1 cellular context compared by ENCODE assay signal in the genomic region with DNA sequence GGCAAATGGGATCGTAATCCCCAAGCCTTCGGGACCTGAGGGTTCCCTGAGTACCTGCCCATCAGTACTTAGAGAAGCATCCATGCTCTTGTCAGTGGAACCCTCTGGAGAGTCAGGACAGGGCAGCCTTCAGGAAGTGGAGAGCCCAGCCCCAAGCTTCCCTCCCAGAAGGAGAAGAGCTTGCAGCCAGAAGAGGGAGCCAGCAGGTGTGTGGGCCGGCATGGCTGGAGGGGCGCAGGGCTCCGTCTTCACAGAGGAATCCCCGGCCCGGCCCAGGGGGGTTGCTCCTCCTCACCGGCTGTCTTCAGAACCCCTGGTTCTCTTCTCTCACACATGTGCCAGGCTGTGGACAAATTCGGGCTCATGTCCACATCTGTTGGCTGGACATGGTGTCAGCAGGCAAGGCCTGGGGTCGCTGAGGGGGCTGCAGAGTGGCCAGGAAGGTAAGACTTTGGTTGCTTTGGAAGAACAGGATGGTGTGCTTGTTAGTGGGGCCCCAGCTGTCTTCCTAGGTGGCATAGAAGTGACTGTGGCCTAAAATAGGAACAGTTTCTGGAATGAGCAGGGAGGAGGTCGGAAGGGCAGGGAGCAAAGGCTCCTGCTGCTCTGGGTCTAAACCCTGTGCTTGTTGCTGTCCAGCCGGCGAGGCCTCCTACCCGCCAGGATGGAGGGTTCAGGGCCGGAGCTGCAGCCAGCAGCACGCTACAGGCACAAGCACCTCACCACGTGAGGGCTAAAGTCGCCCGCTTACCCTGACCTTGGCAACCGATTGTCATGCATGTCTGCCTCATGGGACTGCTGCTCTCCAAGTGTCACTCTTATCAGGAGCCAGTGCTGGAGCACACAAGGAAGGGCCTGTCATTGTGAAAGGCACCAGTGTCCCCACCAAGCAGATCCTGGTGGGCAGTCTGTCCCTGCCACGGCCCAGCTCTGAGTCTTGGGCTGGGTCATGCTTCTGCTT.
TF ChIP-seq lines count a peak whose summit lies in the region.

No MANE protein-coding gene starts in this region.

TF ChIP-seq in H1, 55 proteins besides CTCF, POLR2A, EP300 and RAD21:
- no peak for TF ChIP-seq CBX8 (IDR thresholded peaks at IDR 0.05; ENCODE audit: borderline replicate concordance, low read depth, low read length)
TF ChIP-seq in H1: peak in this region for 0.
